ENCODE assay signal across 9 cellular contexts in the genomic region with DNA sequence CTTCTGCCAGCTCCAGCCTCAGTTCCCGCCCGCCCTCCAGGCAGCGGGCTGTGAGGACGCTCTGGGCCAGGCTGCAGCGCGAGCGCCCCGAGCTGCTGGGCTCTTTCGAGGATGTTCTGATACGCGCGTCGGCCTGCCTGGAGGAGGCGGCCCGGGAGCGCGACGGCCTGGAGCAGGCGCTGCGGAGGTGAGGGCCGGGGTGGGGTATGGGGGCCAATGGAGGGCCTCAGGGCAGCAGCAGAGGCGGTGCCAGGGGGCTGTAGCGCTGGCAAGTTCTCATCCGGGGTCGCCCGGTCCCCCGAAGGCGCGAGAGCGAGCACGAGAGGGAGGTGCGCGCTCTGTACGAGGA. TPM values are rescaled to one million over a fixed set of nuclear protein-coding genes. Genes with fewer than 3 reads are reported as not detected.
DNase-seq lines count a peak whose midpoint lies in the region; ATAC-seq, FAIRE-seq and TF ChIP-seq lines count a peak whose summit lies in the region.
"Had no signal": no experiment of that assay in that cellular context is flagged by ENCODE, and none has a peak within 500 bp of the region (broad histone marks: within the 10 kb centered on the region; RNA-seq: fewer than 3 reads in every experiment).

No MANE protein-coding gene starts in this region.

- no peaks in the 10 kb centered on the region for H3K27me3 ChIP-seq in CD4-positive, CD25-positive, alpha-beta regulatory T cell (ENCODE audit: control insufficient read depth, insufficient read depth, low read length)
- H3K27me3 ChIP-seq in Karpas-422 (ENCODE audit: low read length), result no peaks in the 10 kb centered on the region
- H3K27me3 ChIP-seq in endothelial cell of umbilical vein (ENCODE audit: control insufficient read depth in 2 of 2, insufficient read depth in 2 of 2, low read length in 2 of 2), result no peaks in the 10 kb centered on the region
- peaks cover 9 to 56% (median 18%) of the 10 kb centered on the region in 3 experiments for H3K27me3 ChIP-seq in neuronal stem cell (ENCODE audit: control insufficient read depth in 3 of 3, insufficient read depth in 3 of 3, low read depth in 1 of 3, low read length in 3 of 3)

- H3K9me3 ChIP-seq in CD4-positive, CD25-positive, alpha-beta regulatory T cell (ENCODE audit: control insufficient read depth in 2 of 2, low read length in 2 of 2), result no peaks in the 10 kb centered on the region
- H3K9me3 ChIP-seq in Karpas-422 (ENCODE audit: low read length) (no peaks in the 10 kb centered on the region), endothelial cell of umbilical vein (replicated peaks; ENCODE audit: control insufficient read depth, insufficient read depth, low read length) (no peaks in the 10 kb centered on the region), neuronal stem cell (replicated peaks in 1 of 2; ENCODE audit: control insufficient read depth in 2 of 2, insufficient read depth in 1 of 2, low read depth in 1 of 2, low read length in 2 of 2) (peaks cover 0 to 3% of the 10 kb centered on the region in 2 donors)

- peaks cover 39% of the 10 kb centered on the region for H3K27me3 Mint-ChIP-seq in CD4-positive, CD25-positive, alpha-beta regulatory T cell

- peak overlapping the region in 3 of 4 donors; percentile 54 to 64 (median 57) for H3K4me3 Mint-ChIP-seq in CD4-positive, CD25-positive, alpha-beta regulatory T cell

- no peak overlapping the region for H2BK12ac ChIP-seq in neuronal stem cell (ENCODE audit: low read length)

- H3K4me3 ChIP-seq in CD4-positive, CD25-positive, alpha-beta regulatory T cell (ENCODE audit: low read depth, low read length), result no peak overlapping the region
- H3K4me3 ChIP-seq in Karpas-422 (ENCODE audit: low read length) (peak overlapping the region; percentile 68), endothelial cell of umbilical vein (replicated peaks in 1 of 3; ENCODE audit: insufficient read depth in 1 of 3, low read depth in 1 of 3, low read length in 3 of 3) (peak overlapping the region in 2 of 3 experiments; percentile 7 to 34), neuronal stem cell (ENCODE audit: low read length in 2 of 2) (peak overlapping the region; percentile 45 to 73)

- H3K9ac ChIP-seq in Karpas-422 (ENCODE audit: low read length) (peak overlapping the region; percentile 63), endothelial cell of umbilical vein (replicated peaks; ENCODE audit: extremely low read depth, insufficient read depth, low read length) (peak overlapping the region; percentile 1), neuronal stem cell (ENCODE audit: low read depth, low read length, poor library complexity) (peak overlapping the region; percentile 91)

- CTCF ChIA-PET in endothelial cell of umbilical vein (lab: Charles Lee), result interaction anchor here (1.3 to 2.7 kb wide), 5 partner anchors 10 to 24 kb away, joined by 5 to 10 read pairs (median 7); a partner anchor contains a TSS

- H2AFZ ChIP-seq in Karpas-422 (ENCODE audit: low read length) (no peak overlapping the region), endothelial cell of umbilical vein (ENCODE audit: low read depth, low read length) (peak overlapping the region; percentile 59), neuronal stem cell (ENCODE audit: low read length) (peak overlapping the region; percentile 80)

- peaks cover 6% of the 10 kb centered on the region for H3K36me3 Mint-ChIP-seq in CD4-positive, CD25-positive, alpha-beta regulatory T cell

- DNase-seq in CD4-positive, CD25-positive, alpha-beta regulatory T cell, result no peak
- DNase-seq in Karpas-422 (no peak), endothelial cell of umbilical vein (ENCODE audit: low read depth, low spot score) (no peak), neuronal stem cell (ENCODE audit: low spot score) (no peak), cerebellar nuclear complex (lab: John Stamatoyannopoulos, UW) (no peak), NCI-H2081 (lab: John Stamatoyannopoulos, UW) (no peak), GM10266 (ENCODE audit: extremely low spot score) (no peak)

- H3K36me3 ChIP-seq in CD4-positive, CD25-positive, alpha-beta regulatory T cell (ENCODE audit: control insufficient read depth, insufficient read depth, low read length), result no peaks in the 10 kb centered on the region
- H3K36me3 ChIP-seq in Karpas-422 (ENCODE audit: insufficient read depth, low read length), result no peaks in the 10 kb centered on the region
- H3K36me3 ChIP-seq in endothelial cell of umbilical vein (ENCODE audit: control insufficient read depth in 2 of 2, extremely low read depth in 1 of 2, insufficient read depth in 2 of 2, low read length in 2 of 2), result peaks cover 1 to 2% of the 10 kb centered on the region in 2 experiments
- peaks cover 0 to 10% of the 10 kb centered on the region in 2 donors for H3K36me3 ChIP-seq in neuronal stem cell (replicated peaks in 1 of 2; ENCODE audit: control insufficient read depth in 2 of 2, insufficient read depth in 2 of 2, low read length in 2 of 2)

- peak; percentile 57 for TF ChIP-seq POLR2A in endothelial cell of umbilical vein (IDR thresholded peaks at IDR 0.05; ENCODE audit: low read depth, low read length)

- peak overlapping the region; percentile 70 for H3K23ac ChIP-seq in neuronal stem cell (ENCODE audit: low read depth, low read length, poor library complexity)

- H3K27ac ChIP-seq in CD4-positive, CD25-positive, alpha-beta regulatory T cell (ENCODE audit: insufficient read depth, low read length, poor library complexity, severe bottlenecking), result no peak overlapping the region
- no peak overlapping the region for H3K27ac ChIP-seq in Karpas-422 (ENCODE audit: low read length)
- H3K27ac ChIP-seq in endothelial cell of umbilical vein (ENCODE audit: insufficient read depth, low read depth, low read length), result no peak overlapping the region
- H3K27ac ChIP-seq in neuronal stem cell (replicated peaks; ENCODE audit: low read length), result no peak overlapping the region
- H3K27ac ChIP-seq: VCaP had no signal

- H3K14ac ChIP-seq in neuronal stem cell (ENCODE audit: low read length), result peak overlapping the region; percentile 71

- H4K20me1 ChIP-seq in Karpas-422 (ENCODE audit: insufficient read depth, low read depth, low read length), result peaks cover 39% of the 10 kb centered on the region
- no peaks in the 10 kb centered on the region for H4K20me1 ChIP-seq in endothelial cell of umbilical vein (replicated peaks; ENCODE audit: control insufficient read depth, extremely low read depth, insufficient read depth, low read length)

- no peak overlapping the region for H3K4ac ChIP-seq in neuronal stem cell (ENCODE audit: low read length)

- no CpG with 5 or more reads among the region's 34 CpGs for WGBS in neuronal stem cell (ENCODE audit: extremely low coverage in 2 of 2, insufficient read length in 2 of 2, insufficient replicate concordance in 1 of 2), 2 donors

- intact Hi-C loops in endothelial cell of umbilical vein (cut with micrococcal nuclease), result loop anchor here (1.0 kb wide), 1 partner anchor 11 kb away; no protein-coding TSS in a partner anchor

- H3K79me2 ChIP-seq in Karpas-422 (ENCODE audit: low read length) (no peaks in the 10 kb centered on the region), endothelial cell of umbilical vein (ENCODE audit: control insufficient read depth, insufficient read depth, low read length) (peaks cover 13% of the 10 kb centered on the region)

- H2BK5ac ChIP-seq in neuronal stem cell (ENCODE audit: low read length), result peak overlapping the region; percentile 95

- H2AK5ac ChIP-seq in neuronal stem cell (ENCODE audit: low read depth, low read length), result peak overlapping the region; percentile 41

- peaks cover 10% of the 10 kb centered on the region for H3K79me1 ChIP-seq in neuronal stem cell (ENCODE audit: low read depth, low read length)

- BruUV-seq in endothelial cell of umbilical vein (replicated peaks; lab: Mats Ljungman, UMichigan), result no TSS peak

- POLR2A ChIA-PET in endothelial cell of umbilical vein (lab: Charles Lee), result interaction anchor here (1.5 to 3.6 kb wide), 3 partner anchors 11 to 15 kb away, joined by 6 to 28 read pairs (median 15); a partner anchor contains a TSS

- no peaks in the 10 kb centered on the region for H3K9me2 ChIP-seq in Karpas-422 (replicated peaks; ENCODE audit: insufficient read depth, low read length)

- H3K18ac ChIP-seq in neuronal stem cell (ENCODE audit: low read length), result peak overlapping the region; percentile 80

- H4K91ac ChIP-seq in neuronal stem cell (ENCODE audit: low read depth, low read length, poor library complexity), result no peak overlapping the region

- dilution Hi-C loops in endothelial cell of umbilical vein (cut with MboI; ENCODE audit: extremely low pct_ligation_motif_present, low sequenced_read_pairs), result no loop called here

- peaks cover 71% of the 10 kb centered on the region for H3K4me1 ChIP-seq in CD4-positive, CD25-positive, alpha-beta regulatory T cell (ENCODE audit: control insufficient read depth, insufficient read depth, low read length, poor library complexity, severe bottlenecking)
- H3K4me1 ChIP-seq in Karpas-422 (ENCODE audit: low read length) (peaks cover 56% of the 10 kb centered on the region), endothelial cell of umbilical vein (ENCODE audit: control insufficient read depth, extremely low read depth, insufficient read depth, low read length) (peaks cover 53% of the 10 kb centered on the region), neuronal stem cell (ENCODE audit: control insufficient read depth in 2 of 2, insufficient read depth in 1 of 2, low read depth in 1 of 2, low read length in 2 of 2) (peaks cover 53 to 59% of the 10 kb centered on the region in 2 donors)

- no peaks in the 10 kb centered on the region for H3K9me1 ChIP-seq in endothelial cell of umbilical vein (replicated peaks; ENCODE audit: control insufficient read depth, extremely low read depth, insufficient read depth, low read length)

- H4K8ac ChIP-seq in neuronal stem cell (ENCODE audit: low read depth, low read length), result no peak overlapping the region

- TF ChIP-seq CTCF in endothelial cell of umbilical vein (IDR thresholded peaks at IDR 0.05; ENCODE audit: extremely low read depth in 1 of 2, insufficient read depth in 1 of 2, low read depth in 1 of 2, low read length in 2 of 2), result no peak
- no peak for TF ChIP-seq CTCF in GM10266 (IDR thresholded peaks at IDR 0.05; ENCODE audit: control insufficient read depth, insufficient read depth, low read depth, missing control alignments)

- no peak overlapping the region for H3K27ac Mint-ChIP-seq in CD4-positive, CD25-positive, alpha-beta regulatory T cell

- H3K4me2 ChIP-seq in Karpas-422 (ENCODE audit: low read depth, low read length, poor library complexity, severe bottlenecking), result peak overlapping the region; percentile 90
- peak overlapping the region; percentile 58 for H3K4me2 ChIP-seq in endothelial cell of umbilical vein (ENCODE audit: insufficient read depth, low read length)
- peak overlapping the region; percentile 86 for H3K4me2 ChIP-seq in neuronal stem cell (ENCODE audit: insufficient read depth, low read length, poor library complexity, severe bottlenecking)

- H2BK15ac ChIP-seq in neuronal stem cell (ENCODE audit: low read length), result peak overlapping the region; percentile 40

- ATAC-seq in CD4-positive, CD25-positive, alpha-beta regulatory T cell (ENCODE audit: low read depth in 2 of 2), result no peak
- ATAC-seq in GM19463 (IDR thresholded peaks at IDR 0.05; ENCODE audit: unreplicated experiment), result no peak

- FAIRE-seq in endothelial cell of umbilical vein (lab: Jason Lieb, UNC), result no peak

- H2BK120ac ChIP-seq in neuronal stem cell (ENCODE audit: low read depth, low read length), result no peak overlapping the region

- no peaks in the 10 kb centered on the region for H3K9me3 Mint-ChIP-seq in CD4-positive, CD25-positive, alpha-beta regulatory T cell

- peaks cover 0 to 54% (median 9%) of the 10 kb centered on the region in 4 donors for H3K4me1 Mint-ChIP-seq in CD4-positive, CD25-positive, alpha-beta regulatory T cell

RNA-seq across cellular contexts. Expression of a gene that starts 2.2 kb away (rescaled TPM):
- 1.2 TPM for total RNA-seq in CD4-positive, CD25-positive, alpha-beta regulatory T cell
- polyA plus RNA-seq in CD4-positive, CD25-positive, alpha-beta regulatory T cell, result under 1 TPM in 3 of 4 donors, not detected in 1; 0.11 to 0.24 (median 0.18) TPM
- 0.48 and 1.5 TPM in 2 replicates for total RNA-seq in Karpas-422 (2014; rRNA removed; shearing (Covaris generic); ENCODE audit: low replicate concordance)
- total RNA-seq in endothelial cell of umbilical vein, result 8.4 and 9.7 TPM in 2 replicates
- polyA plus RNA-seq in endothelial cell of umbilical vein, result 9.3 and 10.7 TPM in 2 replicates
- 3.5 and 5.6 TPM in 2 replicates for polyA plus RNA-seq in endothelial cell of umbilical vein (2011; cell fraction: cytosol; rRNA removed)
- polyA plus RNA-seq in endothelial cell of umbilical vein (2011; cell fraction: nucleus; rRNA removed), result 31.3 and 33.1 TPM in 2 replicates
- 1.2 and 3.3 TPM in 2 replicates for polyA plus RNA-seq in endothelial cell of umbilical vein (2012)
- 1.3 and 2.3 TPM in 2 replicates for polyA minus RNA-seq in endothelial cell of umbilical vein
- polyA minus RNA-seq in endothelial cell of umbilical vein (2011; cell fraction: cytosol; rRNA and poly(A)+ RNA removed), result 5.3 TPM
- 3.1 and 7.7 TPM in 2 replicates for polyA minus RNA-seq in endothelial cell of umbilical vein (2011; cell fraction: nucleus; rRNA and poly(A)+ RNA removed)
- 12.4 TPM for polyA plus RNA-seq in neuronal stem cell (2013, experiment 1 of 2)
- 11.8 TPM for polyA plus RNA-seq in neuronal stem cell (2013, experiment 2 of 2)

RNA-seq across cellular contexts. Expression of a gene that starts 2.8 kb away (rescaled TPM):
- 20.7 TPM for total RNA-seq in CD4-positive, CD25-positive, alpha-beta regulatory T cell
- 10 to 100 TPM in 2 of 4 donors, 1 to 10 TPM in 2; 5.5 to 15.9 (median 8.8) TPM for polyA plus RNA-seq in CD4-positive, CD25-positive, alpha-beta regulatory T cell
- 8.4 and 10.5 TPM in 2 replicates for total RNA-seq in Karpas-422 (2014; rRNA removed; shearing (Covaris generic); ENCODE audit: low replicate concordance)
- 515 and 605 TPM in 2 replicates for total RNA-seq in endothelial cell of umbilical vein
- 1,090 and 1,522 TPM in 2 replicates for polyA plus RNA-seq in endothelial cell of umbilical vein
- 804 and 813 TPM in 2 replicates for polyA plus RNA-seq in endothelial cell of umbilical vein (2011; cell fraction: cytosol; rRNA removed)
- 543 and 618 TPM in 2 replicates for polyA plus RNA-seq in endothelial cell of umbilical vein (2011; cell fraction: nucleus; rRNA removed)
- 576 and 824 TPM in 2 replicates for polyA plus RNA-seq in endothelial cell of umbilical vein (2012)
- 701 and 743 TPM in 2 replicates for polyA minus RNA-seq in endothelial cell of umbilical vein
- 81.2 TPM for polyA minus RNA-seq in endothelial cell of umbilical vein (2011; cell fraction: cytosol; rRNA and poly(A)+ RNA removed)
- polyA minus RNA-seq in endothelial cell of umbilical vein (2011; cell fraction: nucleus; rRNA and poly(A)+ RNA removed), result 148 and 185 TPM in 2 replicates
- 74.1 TPM for polyA plus RNA-seq in neuronal stem cell (2013, experiment 1 of 2)
- polyA plus RNA-seq in neuronal stem cell (2013, experiment 2 of 2), result 74.3 TPM

RNA-seq across cellular contexts. Expression of a gene that starts 11.2 kb away (rescaled TPM):
- 195 TPM for total RNA-seq in CD4-positive, CD25-positive, alpha-beta regulatory T cell
- 10 to 100 TPM; 23.9 to 28.0 (median 24.6) TPM for polyA plus RNA-seq in CD4-positive, CD25-positive, alpha-beta regulatory T cell
- 32.5 and 35.8 TPM in 2 replicates for total RNA-seq in Karpas-422 (2014; rRNA removed; shearing (Covaris generic); ENCODE audit: low replicate concordance)
- total RNA-seq in endothelial cell of umbilical vein, result 75.6 and 83.0 TPM in 2 replicates
- 73.1 and 80.3 TPM in 2 replicates for polyA plus RNA-seq in endothelial cell of umbilical vein
- polyA plus RNA-seq in endothelial cell of umbilical vein (2011; cell fraction: cytosol; rRNA removed), result 32.9 and 45.8 TPM in 2 replicates
- 257 and 355 TPM in 2 replicates for polyA plus RNA-seq in endothelial cell of umbilical vein (2011; cell fraction: nucleus; rRNA removed)
- polyA plus RNA-seq in endothelial cell of umbilical vein (2012), result 44.9 and 69.9 TPM in 2 replicates
- 41.3 and 67.7 TPM in 2 replicates for polyA minus RNA-seq in endothelial cell of umbilical vein
- polyA minus RNA-seq in endothelial cell of umbilical vein (2011; cell fraction: cytosol; rRNA and poly(A)+ RNA removed), result 38.2 TPM
- 80.4 and 131 TPM in 2 replicates for polyA minus RNA-seq in endothelial cell of umbilical vein (2011; cell fraction: nucleus; rRNA and poly(A)+ RNA removed)
- polyA plus RNA-seq in neuronal stem cell (2013, experiment 1 of 2), result 34.4 TPM
- 33.9 TPM for polyA plus RNA-seq in neuronal stem cell (2013, experiment 2 of 2)

RNA-seq across cellular contexts. Expression of a gene that starts 12.4 kb away (rescaled TPM):
- total RNA-seq in CD4-positive, CD25-positive, alpha-beta regulatory T cell, result 43.1 TPM
- 100 to 1,000 TPM in 1 of 4 donors, 10 to 100 TPM in 3; 62.7 to 101 (median 75.3) TPM for polyA plus RNA-seq in CD4-positive, CD25-positive, alpha-beta regulatory T cell
- total RNA-seq in Karpas-422 (2014; rRNA removed; shearing (Covaris generic); ENCODE audit: low replicate concordance), result 113 and 203 TPM in 2 replicates
- total RNA-seq in endothelial cell of umbilical vein, result 252 and 259 TPM in 2 replicates
- polyA plus RNA-seq in endothelial cell of umbilical vein, result 146 and 173 TPM in 2 replicates
- polyA plus RNA-seq in endothelial cell of umbilical vein (2011; cell fraction: cytosol; rRNA removed), result 112 and 129 TPM in 2 replicates
- 35.2 and 49.7 TPM in 2 replicates for polyA plus RNA-seq in endothelial cell of umbilical vein (2011; cell fraction: nucleus; rRNA removed)
- polyA plus RNA-seq in endothelial cell of umbilical vein (2012), result 545 and 624 TPM in 2 replicates
- 170 and 227 TPM in 2 replicates for polyA minus RNA-seq in endothelial cell of umbilical vein
- 156 TPM for polyA minus RNA-seq in endothelial cell of umbilical vein (2011; cell fraction: cytosol; rRNA and poly(A)+ RNA removed)
- 39.6 and 67.8 TPM in 2 replicates for polyA minus RNA-seq in endothelial cell of umbilical vein (2011; cell fraction: nucleus; rRNA and poly(A)+ RNA removed)
- 129 TPM for polyA plus RNA-seq in neuronal stem cell (2013, experiment 1 of 2)
- polyA plus RNA-seq in neuronal stem cell (2013, experiment 2 of 2), result 129 TPM

RNA-seq across cellular contexts. Expression of a gene that starts 12.7 kb away (rescaled TPM):
- total RNA-seq in CD4-positive, CD25-positive, alpha-beta regulatory T cell, result 2.2 TPM
- polyA plus RNA-seq in CD4-positive, CD25-positive, alpha-beta regulatory T cell, result 1 to 10 TPM; 1.2 to 1.7 (median 1.4) TPM
- total RNA-seq in Karpas-422 (2014; rRNA removed; shearing (Covaris generic); ENCODE audit: low replicate concordance), result 4.0 TPM in 1 of 2 replicates, not detected in the other
- total RNA-seq in endothelial cell of umbilical vein, result 86.5 and 114 TPM in 2 replicates
- 199 and 238 TPM in 2 replicates for polyA plus RNA-seq in endothelial cell of umbilical vein
- 107 and 141 TPM in 2 replicates for polyA plus RNA-seq in endothelial cell of umbilical vein (2011; cell fraction: cytosol; rRNA removed)
- polyA plus RNA-seq in endothelial cell of umbilical vein (2011; cell fraction: nucleus; rRNA removed), result 144 and 156 TPM in 2 replicates
- 66.0 and 93.8 TPM in 2 replicates for polyA plus RNA-seq in endothelial cell of umbilical vein (2012)
- 54.1 and 62.2 TPM in 2 replicates for polyA minus RNA-seq in endothelial cell of umbilical vein
- 31.0 TPM for polyA minus RNA-seq in endothelial cell of umbilical vein (2011; cell fraction: cytosol; rRNA and poly(A)+ RNA removed)
- polyA minus RNA-seq in endothelial cell of umbilical vein (2011; cell fraction: nucleus; rRNA and poly(A)+ RNA removed), result 24.6 and 31.0 TPM in 2 replicates
- polyA plus RNA-seq in neuronal stem cell (2013, experiment 1 of 2), result 39.4 TPM
- 35.6 TPM for polyA plus RNA-seq in neuronal stem cell (2013, experiment 2 of 2)

Comparison
In these comparisons a context has a peak if more than half of its experiments do, and no peak if none do; other contexts are left out.
1. H3K9ac ChIP-seq: peak in every context shown above with its lines; median percentile 91 in neuronal stem cell; 63 in Karpas-422; 1 in endothelial cell of umbilical vein.
2. RNA of a gene that starts 2.8 kb away (total RNA-seq): 515 to 605 TPM in endothelial cell of umbilical vein; 20.7 TPM in CD4-positive, CD25-positive, alpha-beta regulatory T cell (single experiment) and 8.4 to 10.5 TPM in Karpas-422; every median in the first group is over 10 times any median in the second.
3. Peak in every context shown above with its lines, with median percentiles within 50 percentile points of each other: H3K4me2 ChIP-seq.